ENCODE assay signal across 20 cellular contexts in the genomic region with DNA sequence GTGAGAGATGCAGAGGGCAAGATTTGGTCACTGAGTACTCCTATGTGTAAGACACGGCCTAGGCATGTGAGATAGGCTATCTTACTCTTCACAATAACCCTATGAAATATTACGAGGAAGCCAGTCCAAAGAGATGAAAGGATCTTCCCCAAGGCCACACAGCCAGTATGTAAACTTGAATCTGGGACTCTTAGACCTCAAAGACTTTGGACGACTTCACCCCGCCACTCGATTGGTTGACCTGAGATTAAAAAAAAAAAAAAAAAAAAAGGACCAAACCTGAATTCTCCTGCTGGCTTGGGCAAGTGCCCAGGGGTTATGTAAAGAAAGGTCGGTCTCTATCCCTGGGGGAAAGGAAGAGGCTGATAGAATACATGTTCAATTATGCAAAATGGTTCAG. TPM values are rescaled to one million over a fixed set of nuclear protein-coding genes. Genes with fewer than 3 reads are reported as not detected.
DNase-seq lines count a peak whose midpoint lies in the region; ATAC-seq, FAIRE-seq and TF ChIP-seq lines count a peak whose summit lies in the region.
"Had no signal": no experiment of that assay in that cellular context is flagged by ENCODE, and none has a peak within 500 bp of the region (broad histone marks: within the 10 kb centered on the region; RNA-seq: fewer than 3 reads in every experiment).

No MANE protein-coding gene starts in this region.

- H3F3A ChIP-seq in GM23338 (replicated peaks; ENCODE audit: low read depth): peaks cover 8% of the 10 kb centered on the region; the same call in 1 of the 2 replicates

- 0 out of 2 replicates have a peak overlapping the region, but pooled peaks have one; percentile 92 for H3K27ac Mint-ChIP-seq in GM23338
- H3K27ac Mint-ChIP-seq in activated T-helper 17 cell treated with anti-CD3 and anti-CD28 coated beads, Interleukin-2, amount 50 U/mL, for 72 hours: peak overlapping the region; percentile 46

- no peak for DNase-seq in GM23338 (ENCODE audit: low spot score)
- no peak for DNase-seq in H1 (ENCODE audit: low read depth in 1 of 2, low spot score in 2 of 2)
- DNase-seq in substantia nigra (lab: John Stamatoyannopoulos, UW): no peak
- DNase-seq in effector memory CD4-positive, alpha-beta T cell: no peak
- DNase-seq: CD4-positive, CD25-positive, alpha-beta regulatory T cell; GM23248; NCI-H1105; NCI-H1694; NCI-H2081 treated with DMSO at 0.1 percent for 48 hours; NCI-H2171 treated with DMSO at 0.1 percent for 48 hours; NCI-H524 treated with DMSO at 0.1 percent for 48 hours; NCI-H82 had no signal

- H3K79me1 ChIP-seq in H1 (ENCODE audit: low read depth, low read length): no peaks in the 10 kb centered on the region

- H3K27me3 Mint-ChIP-seq in GM23338 (ENCODE audit: insufficient read depth, low read depth, poor library complexity): peaks cover 22% of the 10 kb centered on the region
- no peaks in the 10 kb centered on the region for H3K27me3 Mint-ChIP-seq in activated T-helper 17 cell treated with anti-CD3 and anti-CD28 coated beads, Interleukin-2, amount 50 U/mL, for 72 hours
- H3K27me3 Mint-ChIP-seq: CD4-positive, CD25-positive, alpha-beta regulatory T cell; IgD-negative memory B cell had no signal

- H3K79me2 ChIP-seq in GM23338 (replicated peaks; ENCODE audit: insufficient read depth): no peaks in the 10 kb centered on the region
- H3K79me2 ChIP-seq in H1 (ENCODE audit: control insufficient read depth in 1 of 2, insufficient read depth in 2 of 2, low read length in 2 of 2): no peaks in the 10 kb centered on the region

- H2BK12ac ChIP-seq in H1 (ENCODE audit: low read depth, low read length): peak overlapping the region; percentile 88; the same call in 1 of the 2 replicates

- H3K23ac ChIP-seq in H1 (ENCODE audit: insufficient read length): no peak overlapping the region

- no peak overlapping the region for H3K14ac ChIP-seq in H1 (ENCODE audit: insufficient read length)

- H3K27me3 ChIP-seq in GM23338 (ENCODE audit: insufficient read depth) (no peaks in the 10 kb centered on the region), H1 (replicated peaks in 1 of 4; ENCODE audit: control insufficient read depth in 3 of 4, extremely low read depth in 1 of 4, insufficient read depth in 3 of 4, low read length in 3 of 4) (no peaks in the 10 kb centered on the region)
- H3K27me3 ChIP-seq in effector memory CD4-positive, alpha-beta T cell (replicated peaks; ENCODE audit: control insufficient read depth, insufficient read depth, low read length, poor library complexity, severe bottlenecking): no peaks in the 10 kb centered on the region

- CTCF ChIA-PET in H1 (lab: Charles Lee; ENCODE audit: partially characterized antibody): interaction anchor here (0.8 to 4.7 kb wide), 8 partner anchors 11 to 123 kb away, joined by 3 to 30 read pairs (median 3); no protein-coding TSS in a partner anchor

- H3K36me3 Mint-ChIP-seq in GM23338 (ENCODE audit: low read depth): peaks cover 12% of the 10 kb centered on the region
- peaks cover 29% of the 10 kb centered on the region for H3K36me3 Mint-ChIP-seq in activated T-helper 17 cell treated with anti-CD3 and anti-CD28 coated beads, Interleukin-2, amount 50 U/mL, for 72 hours (ENCODE audit: low read depth)

- H3K56ac ChIP-seq in H1 (replicated peaks; ENCODE audit: insufficient read length, low read depth, low read length): no peak overlapping the region

- FAIRE-seq in H1 (lab: Jason Lieb, UNC): no peak
- FAIRE-seq: GM12891 had no signal

- H2AFZ ChIP-seq in GM23338 (no peak overlapping the region), H1 (ENCODE audit: low read length) (no peak overlapping the region)
- H2AFZ ChIP-seq: GM23248 had no signal

- no peak for TF ChIP-seq EP300 in H1 (IDR thresholded peaks at IDR 0.05; ENCODE audit: borderline replicate concordance in 1 of 2, low read depth in 2 of 2, low read length in 2 of 2)

- no peaks in the 10 kb centered on the region for H3K23me2 ChIP-seq in H1 (ENCODE audit: low read depth, low read length)

- H3K9me3 Mint-ChIP-seq in GM23338: no peaks in the 10 kb centered on the region
- no peaks in the 10 kb centered on the region for H3K9me3 Mint-ChIP-seq in activated T-helper 17 cell treated with anti-CD3 and anti-CD28 coated beads, Interleukin-2, amount 50 U/mL, for 72 hours
- H3K9me3 Mint-ChIP-seq: IgD-negative memory B cell had no signal

- no peak overlapping the region for H2BK5ac ChIP-seq in H1 (ENCODE audit: low read depth, low read length)

- no peaks in the 10 kb centered on the region for H3K9me2 ChIP-seq in GM23338 (ENCODE audit: insufficient read depth)

- H3K4me1 ChIP-seq in GM23338 (ENCODE audit: insufficient read depth) (peaks cover 30% of the 10 kb centered on the region), H1 (replicated peaks in 1 of 4; ENCODE audit: control insufficient read depth in 3 of 4, insufficient read depth in 4 of 4, low read length in 3 of 4) (peaks cover 8 to 24% (median 18%) of the 10 kb centered on the region in 4 experiments)
- H3K4me1 ChIP-seq in effector memory CD4-positive, alpha-beta T cell (ENCODE audit: control insufficient read depth, insufficient read depth, low read length, poor library complexity, severe bottlenecking): no peaks in the 10 kb centered on the region

- H2BK15ac ChIP-seq in H1 (ENCODE audit: low read length): no peak overlapping the region

- no peaks in the 10 kb centered on the region for H3K36me3 ChIP-seq in GM23338 (ENCODE audit: insufficient read depth)
- peaks cover 0 to 13% (median 5%) of the 10 kb centered on the region in 4 experiments; a peak in 3 of 8 replicates for H3K36me3 ChIP-seq in H1 (ENCODE audit: control insufficient read depth in 2 of 4, insufficient read depth in 4 of 4, low read length in 3 of 4)
- H3K36me3 ChIP-seq in effector memory CD4-positive, alpha-beta T cell (ENCODE audit: control insufficient read depth, insufficient read depth, low read length): peaks cover 34% of the 10 kb centered on the region

- no peak for TF ChIP-seq POLR2A in H1 (IDR thresholded peaks at IDR 0.05; ENCODE audit: control extremely low read depth in 1 of 2, low read depth in 2 of 2, low read length in 2 of 2)

- no peak for ATAC-seq in GM23338
- no peak for ATAC-seq in activated T-helper 17 cell treated with anti-CD3 and anti-CD28 coated beads, Interleukin-2, amount 50 U/mL, for 72 hours (replicated peaks)
- no peak for ATAC-seq in GM21390 (IDR thresholded peaks at IDR 0.05; ENCODE audit: unreplicated experiment)
- no peak for ATAC-seq in HG03342 (IDR thresholded peaks at IDR 0.05; ENCODE audit: unreplicated experiment)
- ATAC-seq: HCT116, Panc1 had no signal

- H3K18ac ChIP-seq in H1 (ENCODE audit: extremely low read depth, low read length): no peak overlapping the region

- H3K4ac ChIP-seq in H1 (replicated peaks; ENCODE audit: insufficient read length, low read depth, low read length): no peak overlapping the region

- H2BK120ac ChIP-seq in H1 (replicated peaks; ENCODE audit: low read depth, low read length): no peak overlapping the region

- TF ChIP-seq CTCF in GM23338 (conservative IDR thresholded peaks at IDR 0.05; ENCODE audit: low read depth in 2 of 2) (no peak), H1 (IDR thresholded peaks at IDR 0.05; ENCODE audit: control extremely low read depth in 1 of 3, insufficient read depth in 1 of 3, low read depth in 1 of 3, low read length in 3 of 3) (no peak)

- H3K27ac ChIP-seq in GM23338 (ENCODE audit: low read depth) (no peak overlapping the region), H1 (ENCODE audit: low read depth, low read length) (no peak overlapping the region), substantia nigra (ENCODE audit: low read depth, low read length, poor library complexity, severe bottlenecking) (peak overlapping the region; percentile 70)
- H3K27ac ChIP-seq in effector memory CD4-positive, alpha-beta T cell (ENCODE audit: insufficient read depth, low read length, poor library complexity, severe bottlenecking): no peak overlapping the region
- H3K27ac ChIP-seq: GM23248 had no signal

- H3K9ac ChIP-seq in H1 (replicated peaks in 1 of 4; ENCODE audit: extremely low read depth in 1 of 4, low read depth in 3 of 4, low read length in 3 of 4): no peak overlapping the region
- H3K9ac ChIP-seq: GM23248 had no signal

- no peak overlapping the region for H2BK20ac ChIP-seq in H1 (ENCODE audit: low read length)

- POLR2A ChIA-PET in H1 (lab: Charles Lee; ENCODE audit: partially characterized antibody): interaction anchor here (1.0 to 2.9 kb wide), 9 partner anchors 9 to 123 kb away, joined by 3 to 7 read pairs (median 4); no protein-coding TSS in a partner anchor

- no peak overlapping the region for H3K4me3 Mint-ChIP-seq in GM23338
- no peak overlapping the region for H3K4me3 Mint-ChIP-seq in activated T-helper 17 cell treated with anti-CD3 and anti-CD28 coated beads, Interleukin-2, amount 50 U/mL, for 72 hours
- H3K4me3 Mint-ChIP-seq: CD4-positive, CD25-positive, alpha-beta regulatory T cell; IgD-negative memory B cell had no signal

- H3K4me3 ChIP-seq in GM23338: no peak overlapping the region
- H3K4me3 ChIP-seq in H1 (ENCODE audit: extremely low read depth in 1 of 4, insufficient read depth in 2 of 4, low read depth in 3 of 4, low read length in 4 of 4): no peak overlapping the region
- no peak overlapping the region for H3K4me3 ChIP-seq in effector memory CD4-positive, alpha-beta T cell (ENCODE audit: insufficient read depth, low read depth, low read length, poor library complexity, severe bottlenecking)
- H3K4me3 ChIP-seq: GM23248 had no signal

- H2AK5ac ChIP-seq in H1 (ENCODE audit: low read depth, low read length): peak overlapping the region; percentile 41; the same call in 1 of the 2 replicates

- no peak overlapping the region for H4K91ac ChIP-seq in H1 (replicated peaks; ENCODE audit: insufficient read length, low read length)

- no peaks in the 10 kb centered on the region for H3K9me3 ChIP-seq in H1 (ENCODE audit: insufficient read depth in 2 of 2, low read depth in 1 of 2, low read length in 1 of 2)
- H3K9me3 ChIP-seq in effector memory CD4-positive, alpha-beta T cell (ENCODE audit: control insufficient read depth, low read length): no peaks in the 10 kb centered on the region

- TF ChIP-seq RAD21 in H1 (IDR thresholded peaks at IDR 0.05 in 1 of 2, conservative IDR thresholded peaks at IDR 0.05 in 1 of 2; ENCODE audit: low read depth in 2 of 2, low read length in 2 of 2): no peak

- 87% methylated on average over 6 of the region's 6 CpGs; no CpG with 5 or more reads in 1 of the 2 experiments for WGBS in H1 (ENCODE audit: extremely low coverage in 1 of 2, insufficient coverage in 1 of 2, insufficient read length in 1 of 2, insufficient replicate concordance in 2 of 2, low coverage in 1 of 2, low lambda C conversion rate in 2 of 2, missing lambda C conversion rate in 1 of 2), 2 experiments

- H3K4me2 ChIP-seq in GM23338: peak overlapping the region; percentile 39
- no peak overlapping the region for H3K4me2 ChIP-seq in H1 (ENCODE audit: insufficient read depth in 1 of 2, low read depth in 2 of 2, low read length in 2 of 2)

- H4K20me1 ChIP-seq in GM23338 (replicated peaks; ENCODE audit: insufficient read depth): no peaks in the 10 kb centered on the region
- H4K20me1 ChIP-seq in H1 (replicated peaks in 1 of 2; ENCODE audit: control insufficient read depth in 1 of 2, insufficient read depth in 2 of 2, low read length in 2 of 2): no peaks in the 10 kb centered on the region

- no peak overlapping the region for H4K5ac ChIP-seq in H1 (ENCODE audit: insufficient read length, low read depth, low read length)

- no peak overlapping the region for H4K8ac ChIP-seq in H1 (ENCODE audit: extremely low read depth, insufficient read depth, low read length)

- peaks cover 57% of the 10 kb centered on the region for H3K4me1 Mint-ChIP-seq in GM23338
- H3K4me1 Mint-ChIP-seq in activated T-helper 17 cell treated with anti-CD3 and anti-CD28 coated beads, Interleukin-2, amount 50 U/mL, for 72 hours: peaks cover 7% of the 10 kb centered on the region

RNA-seq across cellular contexts. Expression of gene PIPOX, which starts 33.1 kb away (rescaled TPM):
- total RNA-seq in GM23338 (2014; rRNA removed; shearing (Covaris generic)): 34.6 and 42.8 TPM in 2 replicates
- polyA plus RNA-seq in GM23338 (2016; fragmentation: Nextera tagmentation; extraction: Ambion mirVana): 22.2 and 22.6 TPM in 2 replicates
- total RNA-seq in activated T-helper 17 cell treated with anti-CD3 and anti-CD28 coated beads, Interleukin-2, amount 50 U/mL, for 72 hours: 1 to 10 TPM; 2.0 to 5.6 TPM
- total RNA-seq in H1 (2021; fragmentation: NEBNext Ultra II Directional; extraction: Animal tissue kit (Norgen Biotek cat#: 25700)): 55.5 and 57.2 TPM in 2 replicates
- 75.0 and 99.6 TPM in 2 replicates for polyA plus RNA-seq in H1 (2011; rRNA removed)
- polyA plus RNA-seq in H1 (2011; cell fraction: cytosol; rRNA removed): 70.3 TPM
- 39.1 TPM for polyA plus RNA-seq in H1 (2011; cell fraction: nucleus; rRNA removed)
- 46.5 to 58.4 TPM (median 54.3 TPM) in 4 replicates for polyA plus RNA-seq in H1 (2012, experiment 1 of 2)
- 39.4 TPM for polyA plus RNA-seq in H1 (2012, experiment 2 of 2)
- 51.2 TPM for polyA plus RNA-seq in H1 (2013, experiment 1 of 2)
- polyA plus RNA-seq in H1 (2013, experiment 2 of 2): 48.0 TPM
- polyA minus RNA-seq in H1 (2011; rRNA and poly(A)+ RNA removed): 68.1 and 68.2 TPM in 2 replicates
- 15.8 TPM for polyA minus RNA-seq in H1 (2011; cell fraction: cytosol; rRNA and poly(A)+ RNA removed)
- polyA minus RNA-seq in H1 (2011; cell fraction: nucleus; rRNA and poly(A)+ RNA removed): 28.2 TPM
- total RNA-seq: G401, GM23248 had no signal
- polyA plus RNA-seq: GM23248 had no signal
